In genomic region chr13:72145383-72145782, GRCh38 we compare ENCODE assay signal across 23 cellular contexts.
"Had no signal": no experiment of that assay in that cellular context is flagged by ENCODE, and none has a peak within 500 bp of the region (broad histone marks: within the 10 kb centered on the region; RNA-seq: fewer than 3 reads in every experiment).

No MANE protein-coding gene starts in this region.

- H3K4me3 ChIP-seq: adrenal gland, body of pancreas had no signal

- H3K4me3 Mint-ChIP-seq: activated CD8-positive, alpha-beta T cell treated with anti-CD3 and anti-CD28 coated beads, Interleukin-2, amount 10 ng/mL, durations not matched to agents 7 days and 5 days; activated naive CD8-positive, alpha-beta T cell treated with anti-CD3 and anti-CD28 coated beads, Interleukin-2, amount 10 ng/mL, durations not matched to agents 7 days and 5 days; central memory CD8-positive, alpha-beta T cell had no signal

- H3K36me3 ChIP-seq: adrenal gland, WERI-Rb-1 had no signal

- FAIRE-seq: RCC 7860 had no signal

- H3K9me3 ChIP-seq: adrenal gland, body of pancreas had no signal

- H3K9ac ChIP-seq: KMS-11 had no signal

- H3K27ac ChIP-seq: adrenal gland, body of pancreas, KMS-11, WERI-Rb-1 had no signal

- H3K27me3 Mint-ChIP-seq: activated naive CD8-positive, alpha-beta T cell treated with anti-CD3 and anti-CD28 coated beads, Interleukin-2, amount 10 ng/mL, durations not matched to agents 7 days and 5 days; central memory CD8-positive, alpha-beta T cell had no signal

- H3K4me2 ChIP-seq: KMS-11 had no signal

- H3K4me1 Mint-ChIP-seq: activated naive CD8-positive, alpha-beta T cell treated with anti-CD3 and anti-CD28 coated beads, Interleukin-2, amount 10 ng/mL, durations not matched to agents 7 days and 5 days; central memory CD8-positive, alpha-beta T cell had no signal

- H3K27me3 ChIP-seq: adrenal gland, body of pancreas had no signal

- ATAC-seq: activated CD8-positive, alpha-beta T cell treated with anti-CD3 and anti-CD28 coated beads, Interleukin-2, amount 10 ng/mL, durations not matched to agents 7 days and 5 days; body of pancreas; PC-3 had no signal

- DNase-seq: activated CD4-positive, alpha-beta T cell treated with anti-CD3 and anti-CD28 coated beads for 48 hours; activated CD4-positive, alpha-beta T cell treated with anti-CD3 and anti-CD28 coated beads, Interleukin-2, amount 50 U/mL, for 4 hours; activated CD8-positive, alpha-beta memory T cell treated with anti-CD3 and anti-CD28 coated beads, Interleukin-2, amount 50 U/mL, for 48 hours; activated CD8-positive, alpha-beta T cell treated with anti-CD3 and anti-CD28 coated beads, Interleukin-2, amount 10 ng/mL, durations not matched to agents 7 days and 5 days; activated naive CD4-positive, alpha-beta T cell treated with anti-CD3 and anti-CD28 coated beads, Interleukin-2, amount 50 U/mL, for 16 hours; activated naive CD8-positive, alpha-beta T cell treated with anti-CD3 and anti-CD28 coated beads, Interleukin-2, amount 10 ng/mL, durations not matched to agents 7 days and 5 days; activated T-cell treated with anti-CD3 and anti-CD28 coated beads, Interleukin-2, amount 50 U/mL, for 1 hour; adrenal gland; aorta; body of pancreas; NCI-H1092; NCI-H1436; NCI-H1694 treated with DMSO at 0.1 percent for 48 hours; NCI-H2029 treated with DMSO at 0.1 percent for 48 hours; NCI-H446; NCI-H524; SIG-M5; T-helper 1 cell; WERI-Rb-1 had no signal

- H3K36me3 Mint-ChIP-seq: activated naive CD8-positive, alpha-beta T cell treated with anti-CD3 and anti-CD28 coated beads, Interleukin-2, amount 10 ng/mL, durations not matched to agents 7 days and 5 days had no signal

- H3K27ac Mint-ChIP-seq: activated CD8-positive, alpha-beta T cell treated with anti-CD3 and anti-CD28 coated beads, Interleukin-2, amount 10 ng/mL, durations not matched to agents 7 days and 5 days; activated naive CD8-positive, alpha-beta T cell treated with anti-CD3 and anti-CD28 coated beads, Interleukin-2, amount 10 ng/mL, durations not matched to agents 7 days and 5 days had no signal
